Comparison of ENCODE assay signal across 9 cellular contexts in the genomic region with DNA sequence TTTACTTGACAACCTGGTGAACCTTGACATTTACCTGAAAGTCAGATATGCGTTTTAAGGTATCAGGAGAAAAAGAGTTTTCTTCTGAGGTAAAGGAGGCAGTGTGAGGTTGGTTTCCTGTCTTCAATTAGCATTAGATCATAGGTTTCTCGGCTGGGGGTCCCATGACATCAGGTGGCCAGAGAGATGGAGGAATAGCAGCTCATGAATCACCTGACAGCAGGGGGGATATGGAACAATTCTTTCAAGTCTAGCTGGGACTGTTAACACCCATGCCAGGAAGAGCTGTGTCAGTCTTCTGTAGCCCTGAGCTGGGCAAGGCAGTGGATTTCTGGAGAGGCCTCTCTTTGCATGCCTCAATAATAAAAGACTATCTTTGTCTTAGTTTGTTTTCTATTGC.
DNase-seq lines count a peak whose midpoint lies in the region; ATAC-seq, FAIRE-seq and TF ChIP-seq lines count a peak whose summit lies in the region.
"Had no signal": no experiment of that assay in that cellular context is flagged by ENCODE, and none has a peak within 500 bp of the region (broad histone marks: within the 10 kb centered on the region; RNA-seq: fewer than 3 reads in every experiment).

No MANE protein-coding gene starts in this region.

- H3K4me2 ChIP-seq in A549, result peak overlapping the region; percentile 49; the same call in 2 of the 3 replicates

- peak overlapping the region; percentile 76 to 86 for H3K27ac ChIP-seq in A549
- no peak overlapping the region for H3K27ac ChIP-seq in naive thymus-derived CD4-positive, alpha-beta T cell (ENCODE audit: low read depth, low read length)
- H3K27ac ChIP-seq: SK-N-MC had no signal

- H3K4me3 Mint-ChIP-seq in naive thymus-derived CD4-positive, alpha-beta T cell, result no peak overlapping the region

- no peak overlapping the region for H3K9ac ChIP-seq in NT2/D1 (ENCODE audit: insufficient read length, low read depth)

- no peak for TF ChIP-seq RAD21 in A549 (conservative IDR thresholded peaks at IDR 0.05 in 1 of 2, IDR thresholded peaks at IDR 0.05 in 1 of 2)

- CTCF ChIA-PET in A549 (lab: Yijun Ruan, JAX), result interaction anchor here (1.1 kb wide), 1 partner anchor 257 kb away, joined by 3 read pairs; no protein-coding TSS in a partner anchor
- CTCF ChIA-PET in naive thymus-derived CD4-positive, alpha-beta T cell (lab: Charles Lee), result no interaction called here

- POLR2A ChIA-PET in A549 (lab: Yijun Ruan, JAX), result no interaction called here
- POLR2A ChIA-PET in naive thymus-derived CD4-positive, alpha-beta T cell (lab: Charles Lee), result no interaction called here

- no peaks in the 10 kb centered on the region for H3K27me3 ChIP-seq in NT2/D1 (ENCODE audit: insufficient read depth, insufficient read length)
- H3K27me3 ChIP-seq in naive thymus-derived CD4-positive, alpha-beta T cell (ENCODE audit: control insufficient read depth in 2 of 2, insufficient read depth in 2 of 2, low read length in 2 of 2), result no peaks in the 10 kb centered on the region

- peak overlapping the region in 2 of 9 donors; percentile 0 to 1 for H3K27ac Mint-ChIP-seq in naive thymus-derived CD4-positive, alpha-beta T cell

- H3K27me3 Mint-ChIP-seq in naive thymus-derived CD4-positive, alpha-beta T cell, result no peaks in the 10 kb centered on the region

- ATAC-seq in A549, result no peak
- ATAC-seq in GM19395 (IDR thresholded peaks at IDR 0.05; ENCODE audit: unreplicated experiment), result peak; percentile 33
- no peak for ATAC-seq in naive thymus-derived CD4-positive, alpha-beta T cell
- no peak for ATAC-seq in HG02571 (IDR thresholded peaks at IDR 0.05; ENCODE audit: unreplicated experiment)

- intact Hi-C loops in naive thymus-derived CD4-positive, alpha-beta T cell (cut with micrococcal nuclease), result no loop called here

- no peaks in the 10 kb centered on the region for H3K36me3 Mint-ChIP-seq in naive thymus-derived CD4-positive, alpha-beta T cell

- no peak for TF ChIP-seq CTCF in A549 (IDR thresholded peaks at IDR 0.05)

- H3K9me3 ChIP-seq in A549 (no peaks in the 10 kb centered on the region), NT2/D1 (ENCODE audit: insufficient read depth, low read length) (no peaks in the 10 kb centered on the region)
- no peaks in the 10 kb centered on the region for H3K9me3 ChIP-seq in naive thymus-derived CD4-positive, alpha-beta T cell (ENCODE audit: control insufficient read depth in 2 of 3, low read length in 3 of 3)

- TF ChIP-seq EP300 in A549 (IDR thresholded peaks at IDR 0.05), result no peak

- no peaks in the 10 kb centered on the region for H3K9me3 Mint-ChIP-seq in naive thymus-derived CD4-positive, alpha-beta T cell

- WGBS in A549 (ENCODE audit: missing lambda C conversion rate), result 43% methylated on average over 2 of the region's 2 CpGs

- no peak for TF ChIP-seq POLR2A in A549 (IDR thresholded peaks at IDR 0.05; ENCODE audit: low read length)

- H3K4me3 ChIP-seq in A549 (no peak overlapping the region), NT2/D1 (ENCODE audit: insufficient read length, low read depth) (no peak overlapping the region)
- H3K4me3 ChIP-seq in naive thymus-derived CD4-positive, alpha-beta T cell (ENCODE audit: low read length), result no peak overlapping the region
- H3K4me3 ChIP-seq: SK-N-MC had no signal

- H3K36me3 ChIP-seq in NT2/D1 (ENCODE audit: insufficient read depth, insufficient read length, low read length), result no peaks in the 10 kb centered on the region
- H3K36me3 ChIP-seq in naive thymus-derived CD4-positive, alpha-beta T cell (ENCODE audit: control insufficient read depth in 2 of 3, insufficient read depth in 3 of 3, low read length in 3 of 3), result no peaks in the 10 kb centered on the region

- peaks cover 0 to 18% (median 13%) of the 10 kb centered on the region in 7 donors for H3K4me1 Mint-ChIP-seq in naive thymus-derived CD4-positive, alpha-beta T cell

- H3K4me1 ChIP-seq in A549 (peaks cover 91% of the 10 kb centered on the region), NT2/D1 (ENCODE audit: insufficient read depth, insufficient read length) (peaks cover 11% of the 10 kb centered on the region)
- H3K4me1 ChIP-seq in naive thymus-derived CD4-positive, alpha-beta T cell (ENCODE audit: control insufficient read depth in 2 of 2, insufficient read depth in 2 of 2, low read length in 2 of 2), result peaks cover 0 to 4% of the 10 kb centered on the region in 2 donors

- DNase-seq in A549 (ENCODE audit: low read depth in 1 of 2, low spot score in 1 of 2), result no peak
- peak; percentile 35 for DNase-seq in NT2/D1 (ENCODE audit: low read depth, low spot score)
- peak; percentile 30 for DNase-seq in iPS DF 19.7 (ENCODE audit: low read depth, low spot score)
- no peak for DNase-seq in naive thymus-derived CD4-positive, alpha-beta T cell
- no peak for DNase-seq in NK-92 (lab: John Stamatoyannopoulos, UW; ENCODE audit: unreplicated experiment)
- no peak for DNase-seq in GM19238 (ENCODE audit: insufficient read length, low spot score)

- no peak for FAIRE-seq in A549 (lab: Jason Lieb, UNC)

TF ChIP-seq in A549, 52 proteins besides CTCF, POLR2A, EP300 and RAD21:
- TF ChIP-seq ZFP36 (IDR thresholded peaks at IDR 0.05; ENCODE audit: borderline replicate concordance, partially characterized antibody) (no peak), GATA3 (IDR thresholded peaks at IDR 0.05; ENCODE audit: borderline replicate concordance) (no peak), SMC3 (IDR thresholded peaks at IDR 0.05) (no peak), NR3C1 (IDR thresholded peaks at IDR 0.05) (no peak), NFE2L2 (conservative IDR thresholded peaks at IDR 0.05; ENCODE audit: low read length) (no peak), FOSL2 (IDR thresholded peaks at IDR 0.05) (no peak), FOSL2 (CRISPR knock-in tag; IDR thresholded peaks at IDR 0.05) (no peak), HEYL (CRISPR knock-in tag; IDR thresholded peaks at IDR 0.05) (no peak), CBX8 (IDR thresholded peaks at IDR 0.05) (no peak), EHF (CRISPR knock-in tag; IDR thresholded peaks at IDR 0.05) (no peak), ZSCAN20 (CRISPR knock-in tag; IDR thresholded peaks at IDR 0.05) (no peak), RARB (CRISPR knock-in tag; IDR thresholded peaks at IDR 0.05) (no peak), SREBF2 (IDR thresholded peaks at IDR 0.05) (no peak), HOXA7 (CRISPR knock-in tag; IDR thresholded peaks at IDR 0.05) (no peak), ELK1 (IDR thresholded peaks at IDR 0.05; ENCODE audit: low read depth, low read length) (no peak), JUNB (IDR thresholded peaks at IDR 0.05) (no peak), FOXS1 (CRISPR knock-in tag; IDR thresholded peaks at IDR 0.05) (no peak), KDM5A (IDR thresholded peaks at IDR 0.05) (no peak)
- TF ChIP-seq, protein P1, sequence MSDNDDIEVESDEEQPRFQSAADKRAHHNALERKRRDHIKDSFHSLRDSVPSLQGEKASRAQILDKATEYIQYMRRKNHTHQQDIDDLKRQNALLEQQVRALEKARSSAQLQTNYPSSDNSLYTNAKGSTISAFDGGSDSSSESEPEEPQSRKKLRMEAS (IDR thresholded peaks at IDR 0.05), result no peak

Comparison
In these comparisons a context has a peak if more than half of its experiments do, and no peak if none do; other contexts are left out.
1. DNase-seq: peak in NT2/D1 (single experiment) and iPS DF 19.7 (single experiment); none in A549 (0 of 2), naive thymus-derived CD4-positive, alpha-beta T cell (0 of 9), NK-92 (single experiment) and GM19238 (single experiment).